1 cellular context compared by ENCODE assay signal in the genomic region with DNA sequence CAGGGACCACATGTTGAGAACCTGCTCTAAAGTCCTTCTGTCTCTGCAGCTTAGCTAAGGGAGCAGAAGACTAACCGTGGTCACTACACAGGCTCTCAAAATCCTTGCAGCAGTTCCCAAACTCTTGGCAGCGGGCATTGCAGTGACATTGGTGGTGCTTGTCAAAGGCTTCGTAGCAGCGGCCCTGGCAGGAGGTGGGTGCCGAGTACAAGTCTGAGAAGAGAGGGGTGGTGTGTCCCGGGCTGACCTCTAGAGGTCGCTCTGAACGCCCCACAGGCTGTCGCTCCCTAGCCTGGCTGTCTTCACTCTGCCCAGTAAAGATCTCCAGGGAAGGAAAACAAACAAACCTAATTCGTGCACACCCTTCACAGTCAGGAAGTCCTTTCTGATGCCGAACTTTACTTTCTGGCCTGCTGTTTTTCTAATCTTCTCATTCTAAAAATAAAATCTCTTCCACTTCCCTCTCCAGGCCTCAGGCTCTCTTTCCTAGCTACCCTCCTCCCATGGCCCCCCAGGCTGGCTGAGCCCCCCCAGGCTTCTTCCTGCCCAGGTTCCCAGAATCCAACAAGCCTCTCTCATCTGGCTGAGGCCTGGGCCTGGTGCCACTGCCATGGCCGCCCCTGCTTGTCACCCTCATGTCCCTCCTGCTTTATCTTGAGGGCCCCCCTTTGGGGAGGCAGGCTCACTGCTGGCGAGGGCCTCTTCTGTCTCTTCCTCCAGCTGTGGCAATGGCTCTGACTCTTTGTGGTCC.
A peak's percentile ranks its signal among the peaks of the same experiment; 100 is the strongest.
TF ChIP-seq lines count a peak whose summit lies in the region.

No MANE protein-coding gene starts in this region.

TF ChIP-seq in SK-N-SH, 30 proteins besides CTCF, POLR2A, EP300 and RAD21 (continued from another document):
- TF ChIP-seq, protein P1, sequence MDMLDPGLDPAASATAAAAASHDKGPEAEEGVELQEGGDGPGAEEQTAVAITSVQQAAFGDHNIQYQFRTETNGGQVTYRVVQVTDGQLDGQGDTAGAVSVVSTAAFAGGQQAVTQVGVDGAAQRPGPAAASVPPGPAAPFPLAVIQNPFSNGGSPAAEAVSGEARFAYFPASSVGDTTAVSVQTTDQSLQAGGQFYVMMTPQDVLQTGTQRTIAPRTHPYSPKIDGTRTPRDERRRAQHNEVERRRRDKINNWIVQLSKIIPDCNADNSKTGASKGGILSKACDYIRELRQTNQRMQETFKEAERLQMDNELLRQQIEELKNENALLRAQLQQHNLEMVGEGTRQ (IDR thresholded peaks at IDR 0.05; ENCODE audit: borderline replicate concordance, low read depth, low read length): no peak
- peak; percentile 81 for TF ChIP-seq SMC3 (IDR thresholded peaks at IDR 0.05; ENCODE audit: low read depth, low read length)
- no peak for TF ChIP-seq TEAD4 (IDR thresholded peaks at IDR 0.05; ENCODE audit: borderline replicate concordance, insufficient read depth)
